In genomic region chr6:132498638-132499037, GRCh38 we compare ENCODE assay signal across 14 cellular contexts. TPM values are rescaled to one million over a fixed set of nuclear protein-coding genes. Genes with fewer than 3 reads are reported as not detected.
DNase-seq lines count a peak whose midpoint lies in the region; ATAC-seq and FAIRE-seq lines count a peak whose summit lies in the region.
"Had no signal": no experiment of that assay in that cellular context is flagged by ENCODE, and none has a peak within 500 bp of the region (broad histone marks: within the 10 kb centered on the region; RNA-seq: fewer than 3 reads in every experiment).

No MANE protein-coding gene starts in this region.

- H3K4me1 Mint-ChIP-seq in T-helper 17 cell, result peaks cover 28% of the 10 kb centered on the region

- ATAC-seq in GM21390 (IDR thresholded peaks at IDR 0.05; ENCODE audit: unreplicated experiment), result peak; percentile 51
- ATAC-seq in HG03066 (IDR thresholded peaks at IDR 0.05; ENCODE audit: low read depth, unreplicated experiment), result peak; percentile 58
- peak; percentile 36 for ATAC-seq in T-helper 17 cell

- peak; percentile 94 for FAIRE-seq in GM18507 (lab: Jason Lieb, UNC)

- H3K27me3 Mint-ChIP-seq in T-helper 17 cell, result no peaks in the 10 kb centered on the region

- H3K27ac Mint-ChIP-seq in T-helper 17 cell, result no peak overlapping the region
- H3K27ac Mint-ChIP-seq: nephron had no signal

- DNase-seq in GM18507 (ENCODE audit: extremely low spot score, insufficient read length, low read depth) (no peak), T-helper 17 cell (no peak), Kasumi-1 (lab: John Stamatoyannopoulos, UW) (no peak), cerebellar nuclear complex (lab: John Stamatoyannopoulos, UW) (no peak), AML-193 (lab: John Stamatoyannopoulos, UW) (no peak), cerebellar cortex (ENCODE audit: low spot score) (no peak)
- DNase-seq: activated naive CD4-positive, alpha-beta T cell; KG1; OCI-M1; WERI-Rb-1 had no signal

- H3K36me3 Mint-ChIP-seq in T-helper 17 cell (ENCODE audit: low read depth), result peaks cover 14% of the 10 kb centered on the region

- no peaks in the 10 kb centered on the region for H3K9me3 ChIP-seq in T-helper 17 cell (ENCODE audit: control insufficient read depth, low read length, poor library complexity, severe bottlenecking)
- H3K9me3 ChIP-seq: thoracic aorta had no signal

- H3K4me3 Mint-ChIP-seq in T-helper 17 cell, result no peak overlapping the region
- H3K4me3 Mint-ChIP-seq: nephron had no signal

RNA-seq across cellular contexts. Expression of gene STX7, which starts 14.3 kb away (rescaled TPM):
- 10 to 100 TPM; 17.3 to 18.4 TPM for total RNA-seq in T-helper 17 cell

RNA-seq across cellular contexts. Expression of gene TAAR9, which starts 39.4 kb away (rescaled TPM):
- total RNA-seq in T-helper 17 cell, result not detected
- total RNA-seq: thoracic aorta had no signal

RNA-seq across cellular contexts. Expression of gene TAAR8, which starts 53.8 kb away (rescaled TPM):
- total RNA-seq in T-helper 17 cell, result not detected
- total RNA-seq: thoracic aorta had no signal
